ENCODE assay signal across 17 cellular contexts in the genomic region with DNA sequence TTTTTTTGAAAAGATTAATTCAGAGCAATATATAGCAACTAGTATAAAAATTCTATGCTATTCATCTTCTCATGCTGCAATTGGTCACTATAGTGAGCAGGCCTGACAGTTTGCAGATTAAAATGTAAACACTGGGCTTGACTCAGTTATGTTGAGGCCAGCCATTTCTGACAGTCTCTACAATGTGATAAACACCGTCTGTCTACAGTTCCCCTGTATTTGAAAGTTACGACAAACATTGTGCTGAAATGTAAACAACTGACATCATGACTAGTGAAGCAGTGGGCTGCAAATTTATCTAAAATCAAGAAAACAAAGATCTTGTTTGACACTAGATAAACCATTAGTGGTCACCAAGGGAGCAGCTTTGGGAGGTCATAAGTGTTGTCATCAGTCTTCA.
DNase-seq lines count a peak whose midpoint lies in the region; ATAC-seq and TF ChIP-seq lines count a peak whose summit lies in the region.
"Had no signal": no experiment of that assay in that cellular context is flagged by ENCODE, and none has a peak within 500 bp of the region (broad histone marks: within the 10 kb centered on the region; RNA-seq: fewer than 3 reads in every experiment).

No MANE protein-coding gene starts in this region.

- no peak overlapping the region for H4K8ac ChIP-seq in IMR-90 (ENCODE audit: low read depth in 2 of 2, low read length in 2 of 2)

- H3K79me2 ChIP-seq in osteoblast (ENCODE audit: insufficient read depth, low read length): no peaks in the 10 kb centered on the region

- no peak for TF ChIP-seq CTCF in IMR-90 (conservative IDR thresholded peaks at IDR 0.05; ENCODE audit: low read depth, low read length)
- no peak for TF ChIP-seq CTCF in colonic mucosa (IDR thresholded peaks at IDR 0.05)
- no peak for TF ChIP-seq CTCF in osteoblast (IDR thresholded peaks at IDR 0.05; ENCODE audit: extremely low read depth, low read depth, low read length)
- no peak for TF ChIP-seq CTCF in gastrocnemius medialis (IDR thresholded peaks at IDR 0.05 in 4 of 5, conservative IDR thresholded peaks at IDR 0.05 in 1 of 5)

- H4K91ac ChIP-seq in IMR-90 (ENCODE audit: insufficient read depth, low read depth, low read length): no peak overlapping the region

- no CpG with 5 or more reads among the region's 2 CpGs for WGBS in IMR-90 (ENCODE audit: extremely low coverage in 2 of 2, insufficient read length in 1 of 2), 2 experiments

- no TSS peak for BruUV-seq in IMR-90 (replicated peaks; lab: Mats Ljungman, UMichigan)

- H2AFZ ChIP-seq in IMR-90 (replicated peaks; ENCODE audit: low read length, poor library complexity) (no peak overlapping the region), osteoblast (ENCODE audit: low read length) (no peak overlapping the region)

- peak; percentile 93 for ATAC-seq in IMR-90 (ENCODE audit: low read depth)
- ATAC-seq in gastrocnemius medialis: no peak

- H3K27me3 ChIP-seq in IMR-90 (ENCODE audit: control insufficient read depth, insufficient read depth, low read length): no peaks in the 10 kb centered on the region
- H3K27me3 ChIP-seq in colonic mucosa: no peaks in the 10 kb centered on the region
- no peaks in the 10 kb centered on the region for H3K27me3 ChIP-seq in osteoblast (ENCODE audit: insufficient read depth, low read length)
- no peaks in the 10 kb centered on the region for H3K27me3 ChIP-seq in gastrocnemius medialis

- H4K20me1 ChIP-seq in IMR-90 (ENCODE audit: insufficient read depth, low read length) (no peaks in the 10 kb centered on the region), osteoblast (ENCODE audit: insufficient read depth, low read length) (no peaks in the 10 kb centered on the region)

- H3K27ac ChIP-seq in IMR-90 (ENCODE audit: insufficient read depth, low read length): no peak overlapping the region
- H3K27ac ChIP-seq in colonic mucosa: peak overlapping the region; percentile 39
- no peak overlapping the region for H3K27ac ChIP-seq in osteoblast (ENCODE audit: low read depth, low read length)
- no peak overlapping the region for H3K27ac ChIP-seq in gastrocnemius medialis

- H2AK9ac ChIP-seq in IMR-90 (replicated peaks; ENCODE audit: low read depth, low read length, poor library complexity): no peak overlapping the region

- no peaks in the 10 kb centered on the region for H3K79me1 ChIP-seq in IMR-90 (ENCODE audit: low read depth in 1 of 2, low read length in 2 of 2)

- no peak overlapping the region for H3K4me3 ChIP-seq in IMR-90 (ENCODE audit: insufficient read depth, low read depth, low read length)
- H3K4me3 ChIP-seq in colonic mucosa: no peak overlapping the region
- H3K4me3 ChIP-seq in osteoblast (ENCODE audit: insufficient read depth, low read length): no peak overlapping the region
- H3K4me3 ChIP-seq in gastrocnemius medialis: no peak overlapping the region

- in situ Hi-C loops in IMR-90 (cut with MboI; ENCODE audit: low sequenced_read_pairs): no loop called here
- in situ Hi-C loops in gastrocnemius medialis (cut with MboI; ENCODE audit: low sequenced_read_pairs in 4 of 4): no loop called here

- H2BK20ac ChIP-seq in IMR-90 (ENCODE audit: low read depth, low read length): no peak overlapping the region

- H3K14ac ChIP-seq in IMR-90 (replicated peaks; ENCODE audit: low read depth, low read length): no peak overlapping the region

- peak; percentile 0 for DNase-seq in NCI-H748 treated with DMSO at 0.1 percent for 48 hours (lab: John Stamatoyannopoulos, UW)
- DNase-seq in NCI-H748 (lab: John Stamatoyannopoulos, UW; ENCODE audit: unreplicated experiment): no peak
- DNase-seq in IMR-90: peak; percentile 69
- DNase-seq in colonic mucosa: no peak
- peak; percentile 30 for DNase-seq in osteoblast (ENCODE audit: insufficient read length, low spot score, missing footprints)
- no peak for DNase-seq in dermis blood vessel endothelial cell
- no peak for DNase-seq in gastrocnemius medialis
- no peak for DNase-seq in NCI-H2107 treated with DMSO at 0.1 percent for 48 hours (lab: John Stamatoyannopoulos, UW; ENCODE audit: unreplicated experiment)
- DNase-seq: 8988T, C1 segment of cervical spinal cord, H7, KG1, NCI-H1436 treated with DMSO at 0.1 percent for 48 hours, NCI-H2081 treated with DMSO at 0.1 percent for 48 hours, NCI-H2227 treated with DMSO at 0.1 percent for 48 hours, NCI-H524 treated with DMSO at 0.1 percent for 48 hours, SIG-M5 had no signal

- H3K18ac ChIP-seq in IMR-90 (ENCODE audit: low read depth, low read length): no peak overlapping the region

- H3K4me2 ChIP-seq in IMR-90 (ENCODE audit: low read depth, low read length) (no peak overlapping the region), osteoblast (ENCODE audit: insufficient read depth, low read length) (no peak overlapping the region)

- no peak overlapping the region for H2BK15ac ChIP-seq in IMR-90 (ENCODE audit: low read depth, low read length)

- H2AK5ac ChIP-seq in IMR-90 (ENCODE audit: low read depth, low read length): no peak overlapping the region

- H3K4me1 ChIP-seq in IMR-90 (ENCODE audit: control insufficient read depth, insufficient read depth, low read length) (no peaks in the 10 kb centered on the region), colonic mucosa (no peaks in the 10 kb centered on the region), osteoblast (ENCODE audit: insufficient read depth, low read length) (no peaks in the 10 kb centered on the region), gastrocnemius medialis (no peaks in the 10 kb centered on the region)

- H2BK5ac ChIP-seq in IMR-90 (ENCODE audit: low read depth, low read length, poor library complexity, severe bottlenecking): no peak overlapping the region

- no peak overlapping the region for H3K4ac ChIP-seq in IMR-90 (ENCODE audit: low read depth, low read length)

- no peak overlapping the region for H3K23ac ChIP-seq in IMR-90 (ENCODE audit: low read depth, low read length)

- dilution Hi-C loops in IMR-90 (cut with HindIII; ENCODE audit: low sequenced_read_pairs, unreplicated experiment): no loop called here

- H3K9me1 ChIP-seq in IMR-90 (ENCODE audit: insufficient read depth, low read length): no peaks in the 10 kb centered on the region

- intact Hi-C loops in IMR-90 (cut with micrococcal nuclease) (no loop called here), colonic mucosa (cut with DNase I) (no loop called here), gastrocnemius medialis (cut with DNase I; ENCODE audit: low total_unique reads) (no loop called here)

- TF ChIP-seq POLR2A in IMR-90 (IDR thresholded peaks at IDR 0.05; ENCODE audit: low read depth, low read length): no peak
- TF ChIP-seq POLR2A in gastrocnemius medialis (IDR thresholded peaks at IDR 0.05): no peak

- H3K36me3 ChIP-seq in IMR-90 (ENCODE audit: control insufficient read depth, insufficient read depth, low read length): no peaks in the 10 kb centered on the region
- no peaks in the 10 kb centered on the region for H3K36me3 ChIP-seq in colonic mucosa
- H3K36me3 ChIP-seq in osteoblast (ENCODE audit: insufficient read depth, low read length): no peaks in the 10 kb centered on the region
- H3K36me3 ChIP-seq in gastrocnemius medialis: no peaks in the 10 kb centered on the region

- no peak overlapping the region for H3K56ac ChIP-seq in IMR-90 (ENCODE audit: extremely low read depth, insufficient read depth, low read length)

- H2BK120ac ChIP-seq in IMR-90 (ENCODE audit: low read depth, low read length): no peak overlapping the region

- H4K5ac ChIP-seq in IMR-90 (ENCODE audit: low read depth, low read length): no peak overlapping the region

- H3K9me3 ChIP-seq in IMR-90 (ENCODE audit: control insufficient read depth, insufficient read depth, low read length) (no peaks in the 10 kb centered on the region), colonic mucosa (no peaks in the 10 kb centered on the region), osteoblast (ENCODE audit: low read depth, low read length) (no peaks in the 10 kb centered on the region), gastrocnemius medialis (no peaks in the 10 kb centered on the region)

- CTCF ChIA-PET in IMR-90 (lab: Yijun Ruan, JAX): interaction anchor here (0.6 kb wide), 1 partner anchor 1845 kb away, joined by 3 read pairs; no protein-coding TSS in a partner anchor

- POLR2A ChIA-PET in IMR-90 (lab: Charles Lee; ENCODE audit: unreplicated experiment): no interaction called here

- TF ChIP-seq RAD21 in IMR-90 (IDR thresholded peaks at IDR 0.05; ENCODE audit: low read length): no peak

- H3K9ac ChIP-seq in IMR-90 (ENCODE audit: low read depth, low read length) (no peak overlapping the region), colonic mucosa (ENCODE audit: low read depth in 2 of 2, low read length in 2 of 2) (no peak overlapping the region)

TF ChIP-seq in IMR-90, 13 proteins besides CTCF, POLR2A, EP300 and RAD21:
- peak; percentile 36; the same call in 1 of the 2 replicates for TF ChIP-seq FOS (IDR thresholded peaks at IDR 0.05; ENCODE audit: low read depth, low read length)
- TF ChIP-seq BHLHE40 (IDR thresholded peaks at IDR 0.05; ENCODE audit: low read depth, low read length): no peak
- TF ChIP-seq MXI1 (IDR thresholded peaks at IDR 0.05; ENCODE audit: borderline replicate concordance, low read depth, low read length): no peak
- TF ChIP-seq, protein P1, sequence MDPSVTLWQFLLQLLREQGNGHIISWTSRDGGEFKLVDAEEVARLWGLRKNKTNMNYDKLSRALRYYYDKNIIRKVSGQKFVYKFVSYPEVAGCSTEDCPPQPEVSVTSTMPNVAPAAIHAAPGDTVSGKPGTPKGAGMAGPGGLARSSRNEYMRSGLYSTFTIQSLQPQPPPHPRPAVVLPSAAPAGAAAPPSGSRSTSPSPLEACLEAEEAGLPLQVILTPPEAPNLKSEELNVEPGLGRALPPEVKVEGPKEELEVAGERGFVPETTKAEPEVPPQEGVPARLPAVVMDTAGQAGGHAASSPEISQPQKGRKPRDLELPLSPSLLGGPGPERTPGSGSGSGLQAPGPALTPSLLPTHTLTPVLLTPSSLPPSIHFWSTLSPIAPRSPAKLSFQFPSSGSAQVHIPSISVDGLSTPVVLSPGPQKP (IDR thresholded peaks at IDR 0.05; ENCODE audit: borderline replicate concordance, low read depth, low read length): no peak
- TF ChIP-seq CEBPB (IDR thresholded peaks at IDR 0.05; ENCODE audit: low read depth, low read length): no peak
- TF ChIP-seq CHD1 (IDR thresholded peaks at IDR 0.05; ENCODE audit: low read depth, low read length): no peak

Comparison
In these comparisons a context has a peak if more than half of its experiments do, and no peak if none do; other contexts are left out.
1. DNase-seq: peak in NCI-H748 treated with DMSO at 0.1 percent for 48 hours (single experiment), IMR-90 (single experiment) and osteoblast (single experiment); none in NCI-H748 (single experiment), colonic mucosa (single experiment), dermis blood vessel endothelial cell (single experiment), gastrocnemius medialis (0 of 2) and NCI-H2107 treated with DMSO at 0.1 percent for 48 hours (single experiment).